20 cellular contexts compared by ENCODE assay signal in the genomic region with DNA sequence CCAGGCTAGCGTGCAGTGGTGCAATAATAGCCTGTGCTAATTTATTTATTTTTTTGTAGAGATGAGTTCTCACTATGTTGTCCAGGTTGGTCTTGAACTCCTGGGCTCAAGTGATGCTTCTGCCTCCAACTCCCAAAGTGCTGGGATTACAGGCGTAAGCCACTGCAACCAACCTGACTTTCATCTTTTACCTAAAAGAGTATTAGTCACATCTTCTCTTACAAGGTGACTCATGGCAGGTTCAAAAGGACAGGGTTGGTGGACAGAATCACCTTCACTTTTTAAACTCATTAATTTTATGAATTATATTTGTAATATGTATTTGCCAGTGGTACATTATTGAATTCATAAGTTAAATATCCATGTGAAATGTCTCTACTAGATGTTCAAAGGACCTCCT.
"Had no signal": no experiment of that assay in that cellular context is flagged by ENCODE, and none has a peak within 500 bp of the region (broad histone marks: within the 10 kb centered on the region; RNA-seq: fewer than 3 reads in every experiment).

No MANE protein-coding gene starts in this region.

- H3K27ac ChIP-seq: coronary artery, dorsolateral prefrontal cortex, gastrocnemius medialis, neutrophil, sigmoid colon, skin epidermis, suprapubic skin, thyroid gland had no signal

- H3K9me3 ChIP-seq: gastrocnemius medialis, mucosa of descending colon, neutrophil, sigmoid colon, thyroid gland had no signal

- H3K27me3 Mint-ChIP-seq: type B pancreatic cell had no signal

- H3K4me3 Mint-ChIP-seq: naive thymus-derived CD8-positive, alpha-beta T cell; type B pancreatic cell had no signal

- H3K4me1 Mint-ChIP-seq: naive thymus-derived CD8-positive, alpha-beta T cell had no signal

- H3K4me1 ChIP-seq: gastrocnemius medialis, sigmoid colon, suprapubic skin, thyroid gland had no signal

- H3K36me3 Mint-ChIP-seq: naive thymus-derived CD8-positive, alpha-beta T cell; type B pancreatic cell had no signal

- H3K36me3 ChIP-seq: gastrocnemius medialis, heart right ventricle, neutrophil, sigmoid colon, suprapubic skin, thyroid gland had no signal

- H3K4me3 ChIP-seq: coronary artery, dorsolateral prefrontal cortex, gastrocnemius medialis, heart right ventricle, mucosa of descending colon, sigmoid colon, skin epidermis, suprapubic skin, thyroid gland had no signal

- ATAC-seq: esophagus mucosa; gastrocnemius medialis; heart right ventricle; left lobe of liver; mucosa of descending colon; naive thymus-derived CD8-positive, alpha-beta T cell had no signal

- H3K27ac Mint-ChIP-seq: naive thymus-derived CD8-positive, alpha-beta T cell; type B pancreatic cell had no signal

- DNase-seq: dorsolateral prefrontal cortex; effector CD8-positive, alpha-beta T cell; gastrocnemius medialis; heart right ventricle; hypothalamus; kidney glomerular epithelial cell; mucosa of descending colon; naive thymus-derived CD8-positive, alpha-beta T cell; posterior cingulate gyrus; sigmoid colon; stimulated activated CD4-positive, alpha-beta T cell treated with anti-CD3 and anti-CD28 coated beads, Interleukin-12 subunit alpha, Interleukin-12 subunit beta, amount 100 ng/mL, for 4 hours; stimulated activated naive CD4-positive, alpha-beta T cell; thyroid gland had no signal

- H3K27me3 ChIP-seq: dorsolateral prefrontal cortex, gastrocnemius medialis, heart right ventricle, neutrophil, sigmoid colon, suprapubic skin, thyroid gland had no signal
